Comparison of ENCODE assay signal across 1 cellular context in the genomic region with DNA sequence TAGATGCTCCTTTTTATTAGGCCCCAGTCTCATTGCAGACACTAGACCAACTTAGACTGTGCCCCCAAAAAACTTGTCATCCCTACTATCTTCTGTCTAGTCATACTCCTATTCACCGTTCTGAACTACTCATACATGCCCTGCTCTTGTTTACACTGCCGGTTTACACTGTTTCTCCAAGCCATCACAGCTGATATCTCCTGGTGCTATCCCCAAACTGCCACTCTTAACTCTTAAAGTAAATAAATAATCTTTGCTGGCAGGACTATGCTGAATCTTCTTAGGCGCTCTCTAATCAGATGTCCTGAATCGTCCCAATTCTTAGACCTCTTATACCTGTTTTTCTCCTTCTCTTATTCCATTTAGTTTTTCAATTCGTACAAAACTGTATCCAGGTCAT. TPM values are rescaled to one million over a fixed set of nuclear protein-coding genes. Genes with fewer than 3 reads are reported as not detected.
"Had no signal": no experiment of that assay in that cellular context is flagged by ENCODE, and none has a peak within 500 bp of the region (broad histone marks: within the 10 kb centered on the region; RNA-seq: fewer than 3 reads in every experiment).

No MANE protein-coding gene starts in this region.

RNA-seq across cellular contexts. Expression of a gene that starts 59.8 kb away (rescaled TPM):
- total RNA-seq: ascending aorta had no signal
